In the genomic region with DNA sequence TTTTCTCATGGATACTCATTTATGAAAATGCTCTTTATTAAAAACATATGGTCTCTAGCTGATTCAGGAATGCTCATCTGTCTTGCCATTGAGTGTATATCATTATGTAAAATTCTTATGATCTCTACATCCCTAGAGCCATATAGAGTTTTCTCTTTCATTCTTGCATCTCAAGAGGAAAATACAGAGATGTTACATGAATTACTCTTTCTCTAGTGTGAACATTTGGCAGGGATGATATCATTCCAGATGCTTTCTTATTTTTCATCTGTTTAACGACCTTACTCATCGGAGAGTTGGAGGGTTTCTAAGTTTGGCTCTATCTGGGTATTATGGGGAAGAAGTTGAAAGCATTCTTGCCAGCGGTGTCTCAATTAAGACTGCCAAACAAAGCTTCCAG, we compare ENCODE assay signal across 27 cellular contexts.
A peak's percentile ranks its signal among the peaks of the same experiment; 100 is the strongest.
DNase-seq lines count a peak whose midpoint lies in the region; TF ChIP-seq lines count a peak whose summit lies in the region.
"Had no signal": no experiment of that assay in that cellular context is flagged by ENCODE, and none has a peak within 500 bp of the region (broad histone marks: within the 10 kb centered on the region; RNA-seq: fewer than 3 reads in every experiment).

No MANE protein-coding gene starts in this region.

- peak overlapping the region; percentile 47 for H3K4me3 Mint-ChIP-seq in HFFc6
- H3K4me3 Mint-ChIP-seq: activated naive CD8-positive, alpha-beta T cell treated with anti-CD3 and anti-CD28 coated beads, Interleukin-2, amount 50 U/mL, for 24 hours; immature natural killer cell; naive B cell; T-helper 2 cell treated with Interferon-gamma antibody and Interleukin-4, amounts not matched to agents 5 μg/mL and 100 μg/mL, for 36 hours had no signal

- peak; percentile 35 for DNase-seq in AG09309 (ENCODE audit: low read depth)
- DNase-seq in HFFc6: peak; percentile 33
- DNase-seq in astrocyte of the spinal cord (ENCODE audit: low read depth, low spot score): peak; percentile 16
- DNase-seq in foreskin fibroblast: peak; percentile 47 to 78
- no peak for DNase-seq in activated CD8-positive, alpha-beta memory T cell treated with anti-CD3 and anti-CD28 coated beads, Interleukin-2, amount 50 U/mL, for 4 hours
- no peak for DNase-seq in middle frontal gyrus (ENCODE audit: extremely low spot score, low spot score)
- DNase-seq in Peyer's patch: no peak
- DNase-seq in DMS 273 (lab: John Stamatoyannopoulos, UW; ENCODE audit: unreplicated experiment): no peak
- DNase-seq: activated CD4-positive, alpha-beta T cell treated with anti-CD3 and anti-CD28 coated beads for 48 hours; activated naive CD8-positive, alpha-beta T cell treated with anti-CD3 and anti-CD28 coated beads, Interleukin-2, amount 50 U/mL, for 24 hours; activated T-cell treated with anti-CD3 and anti-CD28 coated beads, Interleukin-2, amount 50 U/mL, for 48 hours; brain microvascular endothelial cell; DMS79 treated with DMSO at 0.1 percent for 48 hours; hypothalamus; immature natural killer cell; left lung; mesenchymal stem cell; naive B cell; NCI-H510A; OCI-M1; stomach; trophoblast cell had no signal

- no peak for TF ChIP-seq POLR2A in Peyer's patch (IDR thresholded peaks at IDR 0.05)

- H3K4me1 ChIP-seq in Peyer's patch: no peaks in the 10 kb centered on the region
- H3K4me1 ChIP-seq: BLaER1, gastroesophageal sphincter, left lung, stomach had no signal

- peaks cover 17% of the 10 kb centered on the region for H3K4me1 Mint-ChIP-seq in HFFc6 (ENCODE audit: low read depth)
- H3K4me1 Mint-ChIP-seq: activated naive CD8-positive, alpha-beta T cell treated with anti-CD3 and anti-CD28 coated beads, Interleukin-2, amount 50 U/mL, for 24 hours; immature natural killer cell; naive B cell had no signal

- no peak overlapping the region for H3K27ac Mint-ChIP-seq in HFFc6
- H3K27ac Mint-ChIP-seq: activated naive CD8-positive, alpha-beta T cell treated with anti-CD3 and anti-CD28 coated beads, Interleukin-2, amount 50 U/mL, for 24 hours; immature natural killer cell; naive B cell; T-helper 2 cell treated with Interferon-gamma antibody and Interleukin-4, amounts not matched to agents 5 μg/mL and 100 μg/mL, for 36 hours had no signal

- no peaks in the 10 kb centered on the region for H3K27me3 ChIP-seq in Peyer's patch
- H3K27me3 ChIP-seq: BLaER1, brain microvascular endothelial cell, gastroesophageal sphincter, left lung, stomach had no signal

- TF ChIP-seq CTCF in AG09309 (IDR thresholded peaks at IDR 0.05; ENCODE audit: control insufficient read depth, insufficient read depth, low read depth, low read length, missing control alignments) (no peak), HFFc6 (IDR thresholded peaks at IDR 0.05) (no peak), astrocyte of the spinal cord (IDR thresholded peaks at IDR 0.05; ENCODE audit: low read depth, low read length) (no peak), foreskin fibroblast (IDR thresholded peaks at IDR 0.05; ENCODE audit: low read depth, low read length) (no peak), Peyer's patch (IDR thresholded peaks at IDR 0.05) (no peak)

- H3K36me3 Mint-ChIP-seq in HFFc6 (ENCODE audit: low read depth): no peaks in the 10 kb centered on the region
- H3K36me3 Mint-ChIP-seq: naive B cell had no signal

- no peaks in the 10 kb centered on the region for H3K9me3 Mint-ChIP-seq in HFFc6
- H3K9me3 Mint-ChIP-seq: T-helper 2 cell treated with Interferon-gamma antibody and Interleukin-4, amounts not matched to agents 5 μg/mL and 100 μg/mL, for 36 hours had no signal

- H3K27me3 Mint-ChIP-seq in HFFc6 (ENCODE audit: insufficient read depth): no peaks in the 10 kb centered on the region
- H3K27me3 Mint-ChIP-seq: activated naive CD8-positive, alpha-beta T cell treated with anti-CD3 and anti-CD28 coated beads, Interleukin-2, amount 50 U/mL, for 24 hours; naive B cell had no signal

- H3K36me3 ChIP-seq in Peyer's patch: no peaks in the 10 kb centered on the region
- H3K36me3 ChIP-seq: BLaER1, brain microvascular endothelial cell, gastroesophageal sphincter, left lung, stomach had no signal

- in situ Hi-C loops in astrocyte of the spinal cord (cut with HindIII; ENCODE audit: low sequenced_read_pairs): no loop called here

- H3K27ac ChIP-seq in Peyer's patch: no peak overlapping the region
- H3K27ac ChIP-seq: BLaER1, brain microvascular endothelial cell, gastroesophageal sphincter, left lung, stomach, VCaP had no signal

- no peaks in the 10 kb centered on the region for H3K9me3 ChIP-seq in Peyer's patch
- H3K9me3 ChIP-seq: BLaER1, gastroesophageal sphincter had no signal

- H3K4me3 ChIP-seq in AG09309 (ENCODE audit: control insufficient read depth, low read depth, low read length) (no peak overlapping the region), astrocyte of the spinal cord (ENCODE audit: low read depth, low read length) (no peak overlapping the region), foreskin fibroblast (ENCODE audit: low read depth in 1 of 2, low read length in 2 of 2) (no peak overlapping the region), Peyer's patch (no peak overlapping the region)
- H3K4me3 ChIP-seq: BLaER1, gastroesophageal sphincter, GM12878, left lung, stomach had no signal

Comparison
In these comparisons a context has a peak if more than half of its experiments do, and no peak if none do; other contexts are left out.
1. DNase-seq: peak in AG09309 (single experiment), HFFc6 (single experiment), astrocyte of the spinal cord (single experiment) and foreskin fibroblast (2 of 2); none in activated CD8-positive, alpha-beta memory T cell treated with anti-CD3 and anti-CD28 coated beads, Interleukin-2, amount 50 U/mL, for 4 hours (single experiment), middle frontal gyrus (single experiment), Peyer's patch (0 of 3) and DMS 273 (single experiment).